ENCODE assay signal across 8 cellular contexts in genomic region chr9:113591899-113592625, GRCh38.
DNase-seq lines count a peak whose midpoint lies in the region; ATAC-seq, FAIRE-seq and TF ChIP-seq lines count a peak whose summit lies in the region.
"Had no signal": no experiment of that assay in that cellular context is flagged by ENCODE, and none has a peak within 500 bp of the region (broad histone marks: within the 10 kb centered on the region; RNA-seq: fewer than 3 reads in every experiment).

No MANE protein-coding gene starts in this region.

- peaks cover 10 to 23% (median 15%) of the 10 kb centered on the region in 4 experiments for H3K4me1 ChIP-seq in H1 (replicated peaks in 1 of 4; ENCODE audit: control insufficient read depth in 3 of 4, insufficient read depth in 4 of 4, low read length in 3 of 4)

- H3K18ac ChIP-seq in H1 (ENCODE audit: extremely low read depth, low read length) = no peak overlapping the region

- no peak overlapping the region for H2AFZ ChIP-seq in H1 (ENCODE audit: low read length)

- peaks cover 63% of the 10 kb centered on the region for H3K4me1 Mint-ChIP-seq in stimulated activated memory B cell treated with anti-CD40 and anti-IgM and Interleukin-4, amounts not matched to agents 10 μg/mL and 1 μg/mL and 100 μg/mL, for 72 hours

- WGBS in H1 (ENCODE audit: extremely low coverage in 1 of 2, insufficient coverage in 1 of 2, insufficient read length in 1 of 2, insufficient replicate concordance in 2 of 2, low coverage in 1 of 2, low lambda C conversion rate in 2 of 2, missing lambda C conversion rate in 1 of 2), 2 experiments = 77% methylated on average over 7 of the region's 7 CpGs; no CpG with 5 or more reads in 1 of the 2 experiments

- no peak for TF ChIP-seq POLR2A in H1 (IDR thresholded peaks at IDR 0.05; ENCODE audit: control extremely low read depth in 1 of 2, low read depth in 2 of 2, low read length in 2 of 2)

- no peak overlapping the region for H3K9ac ChIP-seq in H1 (replicated peaks in 1 of 4; ENCODE audit: extremely low read depth in 1 of 4, low read depth in 3 of 4, low read length in 3 of 4)

- no peak overlapping the region for H2BK20ac ChIP-seq in H1 (ENCODE audit: low read length)

- peaks cover 2 to 14% (median 6%) of the 10 kb centered on the region in 4 experiments; a peak in 5 of 8 replicates for H3K36me3 ChIP-seq in H1 (ENCODE audit: control insufficient read depth in 2 of 4, insufficient read depth in 4 of 4, low read length in 3 of 4)

- no peak overlapping the region for H3K56ac ChIP-seq in H1 (replicated peaks; ENCODE audit: insufficient read length, low read depth, low read length)

- peak overlapping the region; percentile 77 for H3K27ac Mint-ChIP-seq in stimulated activated memory B cell treated with anti-CD40 and anti-IgM and Interleukin-4, amounts not matched to agents 10 μg/mL and 1 μg/mL and 100 μg/mL, for 72 hours

- H3K14ac ChIP-seq in H1 (ENCODE audit: insufficient read length) = no peak overlapping the region

- H3K27me3 ChIP-seq in H1 (replicated peaks in 1 of 4; ENCODE audit: control insufficient read depth in 3 of 4, extremely low read depth in 1 of 4, insufficient read depth in 3 of 4, low read length in 3 of 4) = no peaks in the 10 kb centered on the region

- no peak overlapping the region for H3K4ac ChIP-seq in H1 (replicated peaks; ENCODE audit: insufficient read length, low read depth, low read length)

- H3K23ac ChIP-seq in H1 (ENCODE audit: insufficient read length) = no peak overlapping the region

- DNase-seq in H1 (ENCODE audit: low read depth in 1 of 2, low spot score in 2 of 2) (no peak), NCI-H510A treated with DMSO at 0.1 percent for 48 hours (lab: John Stamatoyannopoulos, UW) (no peak), dermis blood vessel endothelial cell (no peak)

- CTCF ChIA-PET in H1 (lab: Charles Lee; ENCODE audit: partially characterized antibody) = interaction anchor here (0.6 to 28.3 kb wide), 60 partner anchors 10 to 370 kb away, joined by 3 to 1065 read pairs (median 4); partner anchors contain the start of genes ALAD, C9orf43, CDC26 and POLE3

- H3K79me2 ChIP-seq in H1 (ENCODE audit: control insufficient read depth in 1 of 2, insufficient read depth in 2 of 2, low read length in 2 of 2) = peaks cover 0 to 11% of the 10 kb centered on the region in 2 experiments; a peak in 1 of 4 replicates

- H2BK120ac ChIP-seq in H1 (replicated peaks; ENCODE audit: low read depth, low read length) = no peak overlapping the region

- no peak for TF ChIP-seq CTCF in H1 (IDR thresholded peaks at IDR 0.05; ENCODE audit: control extremely low read depth in 1 of 3, insufficient read depth in 1 of 3, low read depth in 1 of 3, low read length in 3 of 3)

- no peak for FAIRE-seq in H1 (lab: Jason Lieb, UNC)

- no peaks in the 10 kb centered on the region for H4K20me1 ChIP-seq in H1 (replicated peaks in 1 of 2; ENCODE audit: control insufficient read depth in 1 of 2, insufficient read depth in 2 of 2, low read length in 2 of 2)

- H3K4me3 ChIP-seq in H1 (ENCODE audit: extremely low read depth in 1 of 4, insufficient read depth in 2 of 4, low read depth in 3 of 4, low read length in 4 of 4) = no peak overlapping the region
- H3K4me3 ChIP-seq: mucosa of descending colon had no signal

- peak overlapping the region; percentile 22; the same call in 1 of the 2 replicates for H2BK5ac ChIP-seq in H1 (ENCODE audit: low read depth, low read length)

- peak; percentile 11 for ATAC-seq in GM19035 (IDR thresholded peaks at IDR 0.05; ENCODE audit: unreplicated experiment)
- ATAC-seq in HG02798 (IDR thresholded peaks at IDR 0.05; ENCODE audit: poor library complexity, unreplicated experiment) = peak; percentile 6
- no peak for ATAC-seq in stimulated activated memory B cell treated with anti-CD40 and anti-IgM and Interleukin-4, amounts not matched to agents 10 μg/mL and 1 μg/mL and 100 μg/mL, for 72 hours
- ATAC-seq in HG03045 (IDR thresholded peaks at IDR 0.05; ENCODE audit: unreplicated experiment) = no peak

- H2AK5ac ChIP-seq in H1 (ENCODE audit: low read depth, low read length) = no peak overlapping the region

- no peaks in the 10 kb centered on the region for H3K27me3 Mint-ChIP-seq in stimulated activated memory B cell treated with anti-CD40 and anti-IgM and Interleukin-4, amounts not matched to agents 10 μg/mL and 1 μg/mL and 100 μg/mL, for 72 hours

- H3K23me2 ChIP-seq in H1 (ENCODE audit: low read depth, low read length) = peaks cover 8% of the 10 kb centered on the region; the same call in 1 of the 2 replicates

- H3K4me2 ChIP-seq in H1 (ENCODE audit: insufficient read depth in 1 of 2, low read depth in 2 of 2, low read length in 2 of 2) = no peak overlapping the region

- H4K91ac ChIP-seq in H1 (replicated peaks; ENCODE audit: insufficient read length, low read length) = no peak overlapping the region

- no peak overlapping the region for H3K27ac ChIP-seq in H1 (ENCODE audit: low read depth, low read length)

- no peak for TF ChIP-seq EP300 in H1 (IDR thresholded peaks at IDR 0.05; ENCODE audit: borderline replicate concordance in 1 of 2, low read depth in 2 of 2, low read length in 2 of 2)

- 0 out of 2 replicates have a peak overlapping the region, but pooled peaks have one; percentile 44 for H2BK12ac ChIP-seq in H1 (ENCODE audit: low read depth, low read length)

- no peak for TF ChIP-seq RAD21 in H1 (IDR thresholded peaks at IDR 0.05 in 1 of 2, conservative IDR thresholded peaks at IDR 0.05 in 1 of 2; ENCODE audit: low read depth in 2 of 2, low read length in 2 of 2)

- peak overlapping the region; percentile 36; the same call in 1 of the 2 replicates for H2BK15ac ChIP-seq in H1 (ENCODE audit: low read length)

- H3K9me3 ChIP-seq in H1 (ENCODE audit: insufficient read depth in 2 of 2, low read depth in 1 of 2, low read length in 1 of 2) = no peaks in the 10 kb centered on the region
- H3K9me3 ChIP-seq: mucosa of descending colon had no signal

- no peaks in the 10 kb centered on the region for H3K9me3 Mint-ChIP-seq in stimulated activated memory B cell treated with anti-CD40 and anti-IgM and Interleukin-4, amounts not matched to agents 10 μg/mL and 1 μg/mL and 100 μg/mL, for 72 hours

- POLR2A ChIA-PET in H1 (lab: Charles Lee; ENCODE audit: partially characterized antibody) = interaction anchor here (0.6 to 4.4 kb wide), 8 partner anchors 11 to 182 kb away, joined by 3 to 46 read pairs (median 10); partner anchors contain the start of genes C9orf43 and POLE3

- peaks cover 13% of the 10 kb centered on the region; the same call in 1 of the 2 replicates for H3K79me1 ChIP-seq in H1 (ENCODE audit: low read depth, low read length)

- H3K36me3 Mint-ChIP-seq in stimulated activated memory B cell treated with anti-CD40 and anti-IgM and Interleukin-4, amounts not matched to agents 10 μg/mL and 1 μg/mL and 100 μg/mL, for 72 hours = peaks cover 38% of the 10 kb centered on the region

- no peak overlapping the region for H4K8ac ChIP-seq in H1 (ENCODE audit: extremely low read depth, insufficient read depth, low read length)

- no peak overlapping the region for H4K5ac ChIP-seq in H1 (ENCODE audit: insufficient read length, low read depth, low read length)

- no peak overlapping the region for H3K4me3 Mint-ChIP-seq in stimulated activated memory B cell treated with anti-CD40 and anti-IgM and Interleukin-4, amounts not matched to agents 10 μg/mL and 1 μg/mL and 100 μg/mL, for 72 hours

TF ChIP-seq in H1, 55 proteins besides CTCF, POLR2A, EP300 and RAD21 (continues in another document):
- TF ChIP-seq HDAC2 (IDR thresholded peaks at IDR 0.05; ENCODE audit: borderline replicate concordance in 1 of 2, low read depth in 2 of 2, low read length in 2 of 2) = no peak
- TF ChIP-seq SP1 (IDR thresholded peaks at IDR 0.05; ENCODE audit: low read depth, low read length) = no peak
- no peak for TF ChIP-seq NRF1 (IDR thresholded peaks at IDR 0.05; ENCODE audit: low read depth, low read length)

Comparison
In these comparisons a context has a peak if more than half of its experiments do, and no peak if none do; other contexts are left out.
1. ATAC-seq: peak in GM19035 (single experiment) and HG02798 (single experiment); none in stimulated activated memory B cell treated with anti-CD40 and anti-IgM and Interleukin-4, amounts not matched to agents 10 μg/mL and 1 μg/mL and 100 μg/mL, for 72 hours (single experiment) and HG03045 (single experiment).